11 cellular contexts compared by ENCODE assay signal in the genomic region with DNA sequence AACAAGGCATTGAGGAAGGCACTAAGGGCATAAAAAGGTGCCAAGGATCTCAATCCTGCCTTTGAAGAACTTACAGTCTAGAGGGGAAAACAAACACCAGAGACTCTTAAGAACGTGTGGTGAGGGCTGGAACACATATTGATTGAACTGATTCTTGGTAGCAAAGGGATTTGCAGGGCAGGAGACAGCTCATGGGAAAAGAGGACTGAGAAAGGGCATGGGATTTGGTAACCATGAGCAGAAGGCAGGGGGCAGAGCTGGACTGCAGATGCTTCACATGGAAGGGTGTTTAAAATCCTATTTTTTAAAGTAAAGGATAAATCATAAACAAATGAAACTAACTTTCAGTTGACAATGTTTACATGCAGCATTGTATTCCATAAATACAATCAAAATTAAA.
A peak's percentile ranks its signal among the peaks of the same experiment; 100 is the strongest.
DNase-seq lines count a peak whose midpoint lies in the region; ATAC-seq and TF ChIP-seq lines count a peak whose summit lies in the region.
"Had no signal": no experiment of that assay in that cellular context is flagged by ENCODE, and none has a peak within 500 bp of the region (broad histone marks: within the 10 kb centered on the region; RNA-seq: fewer than 3 reads in every experiment).

No MANE protein-coding gene starts in this region.

- TF ChIP-seq EP300 in ovary (IDR thresholded peaks at IDR 0.05): no peak

- peak; percentile 11 for TF ChIP-seq CTCF in GM13976 (IDR thresholded peaks at IDR 0.05; ENCODE audit: borderline replicate concordance, control extremely low read depth, extremely low read depth, insufficient read depth, missing control alignments)
- peak; percentile 39 for TF ChIP-seq CTCF in hepatocyte (IDR thresholded peaks at IDR 0.05; ENCODE audit: poor library complexity)
- TF ChIP-seq CTCF in ovary (IDR thresholded peaks at IDR 0.05): peak in 1 of 3 donors; percentile 47

- H3K9me2 ChIP-seq in hepatocyte (replicated peaks; ENCODE audit: insufficient read depth): peaks cover 2% of the 10 kb centered on the region

- H3K36me3 Mint-ChIP-seq in activated T-helper 17 cell treated with anti-CD3 and anti-CD28 coated beads, Interleukin-2, amount 50 U/mL, for 72 hours (ENCODE audit: low read depth): peaks cover 60% of the 10 kb centered on the region

- H3K4me2 ChIP-seq in hepatocyte (peak overlapping the region; percentile 21), skeletal muscle satellite cell (ENCODE audit: low read length) (peak overlapping the region; percentile 74)

- no peaks in the 10 kb centered on the region for H3K4me1 Mint-ChIP-seq in activated T-helper 17 cell treated with anti-CD3 and anti-CD28 coated beads, Interleukin-2, amount 50 U/mL, for 72 hours

- H4K20me1 ChIP-seq in hepatocyte (ENCODE audit: insufficient read depth, poor library complexity, severe bottlenecking): no peaks in the 10 kb centered on the region

- H3K4me3 ChIP-seq in hepatocyte: no peak overlapping the region
- H3K4me3 ChIP-seq in skeletal muscle satellite cell (ENCODE audit: low read length): peak overlapping the region; percentile 49
- no peak overlapping the region for H3K4me3 ChIP-seq in ovary

- peak overlapping the region; percentile 44 for H3K27ac ChIP-seq in hepatocyte
- H3K27ac ChIP-seq in ovary: peak overlapping the region in 1 of 2 donors; percentile 16

- H3K9me3 Mint-ChIP-seq in activated T-helper 17 cell treated with anti-CD3 and anti-CD28 coated beads, Interleukin-2, amount 50 U/mL, for 72 hours: no peaks in the 10 kb centered on the region
- H3K9me3 Mint-ChIP-seq: activated T-helper 1 cell treated with anti-CD3 and anti-CD28 coated beads, Interleukin-12 subunit alpha, Interleukin-12 subunit beta, Interleukin-2, Interleukin-4 antibody, amounts not matched to agents 30 ng/mL and 10 ng/mL and 1 ng/mL, durations not matched to agents 14 hours and 24 hours and 36 hours had no signal

- ATAC-seq in activated T-helper 17 cell treated with anti-CD3 and anti-CD28 coated beads, Interleukin-2, amount 50 U/mL, for 72 hours (replicated peaks): no peak
- ATAC-seq in GM18909 (IDR thresholded peaks at IDR 0.05; ENCODE audit: poor library complexity, unreplicated experiment): no peak

- no peaks in the 10 kb centered on the region for H3K36me3 ChIP-seq in hepatocyte (replicated peaks; ENCODE audit: insufficient read depth, low read depth)
- no peaks in the 10 kb centered on the region for H3K36me3 ChIP-seq in skeletal muscle satellite cell (ENCODE audit: insufficient read depth, low read length)
- no peaks in the 10 kb centered on the region for H3K36me3 ChIP-seq in ovary

- H2AFZ ChIP-seq in hepatocyte: no peak overlapping the region

- no peak for DNase-seq in GM13976 (ENCODE audit: low spot score)
- no peak for DNase-seq in hepatocyte (ENCODE audit: low spot score)
- DNase-seq in ovary: no peak
- DNase-seq in SHP77 (lab: John Stamatoyannopoulos, UW): no peak
- DNase-seq in activated CD4-positive, alpha-beta T cell treated with anti-CD3 and anti-CD28 coated beads for 4 hours: no peak
- DNase-seq: foreskin melanocyte, MV-4-11 had no signal

- H3K9ac ChIP-seq in skeletal muscle satellite cell (ENCODE audit: low read depth, low read length): peak overlapping the region; percentile 72

- H3K9me3 ChIP-seq in hepatocyte (ENCODE audit: low read depth): no peaks in the 10 kb centered on the region
- H3K9me3 ChIP-seq in skeletal muscle satellite cell (replicated peaks; ENCODE audit: low read length): no peaks in the 10 kb centered on the region
- no peaks in the 10 kb centered on the region for H3K9me3 ChIP-seq in ovary

- H3K27me3 ChIP-seq in hepatocyte (no peaks in the 10 kb centered on the region), skeletal muscle satellite cell (ENCODE audit: control insufficient read depth, insufficient read depth, low read length) (no peaks in the 10 kb centered on the region), ovary (no peaks in the 10 kb centered on the region)

- TF ChIP-seq POLR2A in ovary (IDR thresholded peaks at IDR 0.05): no peak

- no peaks in the 10 kb centered on the region for H3K79me2 ChIP-seq in hepatocyte

- H3K4me1 ChIP-seq in hepatocyte (ENCODE audit: insufficient read depth): peaks cover 10% of the 10 kb centered on the region
- peaks cover 33% of the 10 kb centered on the region for H3K4me1 ChIP-seq in skeletal muscle satellite cell (ENCODE audit: control insufficient read depth, insufficient read depth, low read length)
- peaks cover 2% of the 10 kb centered on the region for H3K4me1 ChIP-seq in ovary (ENCODE audit: insufficient read depth)

- peak overlapping the region; percentile 69 for H3K27ac Mint-ChIP-seq in activated T-helper 17 cell treated with anti-CD3 and anti-CD28 coated beads, Interleukin-2, amount 50 U/mL, for 72 hours
- H3K27ac Mint-ChIP-seq: activated T-helper 1 cell treated with anti-CD3 and anti-CD28 coated beads, Interleukin-12 subunit alpha, Interleukin-12 subunit beta, Interleukin-2, Interleukin-4 antibody, amounts not matched to agents 30 ng/mL and 10 ng/mL and 1 ng/mL, durations not matched to agents 14 hours and 24 hours and 36 hours had no signal

- WGBS in hepatocyte (ENCODE audit: low lambda C conversion rate, missing lambda C conversion rate): 33% methylated on average over 1 of the region's 1 CpG
- WGBS in ovary, 3 donors: 8 to 30% (median 8%) methylated on average over 1 of the region's 1 CpG

- no peak overlapping the region for H3K4me3 Mint-ChIP-seq in activated T-helper 17 cell treated with anti-CD3 and anti-CD28 coated beads, Interleukin-2, amount 50 U/mL, for 72 hours
- H3K4me3 Mint-ChIP-seq: activated T-helper 1 cell treated with anti-CD3 and anti-CD28 coated beads, Interleukin-12 subunit alpha, Interleukin-12 subunit beta, Interleukin-2, Interleukin-4 antibody, amounts not matched to agents 30 ng/mL and 10 ng/mL and 1 ng/mL, durations not matched to agents 14 hours and 24 hours and 36 hours had no signal

- intact Hi-C loops in ovary (cut with DNase I): loop anchor here in 1 of 4 donors (10.0 kb wide), 1 partner anchor 55 kb away; no protein-coding TSS in a partner anchor

- in situ Hi-C loops in GM13976 (cut with MboI; ENCODE audit: low sequenced_read_pairs, unreplicated experiment): no loop called here

- H3K27me3 Mint-ChIP-seq in activated T-helper 17 cell treated with anti-CD3 and anti-CD28 coated beads, Interleukin-2, amount 50 U/mL, for 72 hours: no peaks in the 10 kb centered on the region
